ENCODE assay signal across 11 cellular contexts in the genomic region with DNA sequence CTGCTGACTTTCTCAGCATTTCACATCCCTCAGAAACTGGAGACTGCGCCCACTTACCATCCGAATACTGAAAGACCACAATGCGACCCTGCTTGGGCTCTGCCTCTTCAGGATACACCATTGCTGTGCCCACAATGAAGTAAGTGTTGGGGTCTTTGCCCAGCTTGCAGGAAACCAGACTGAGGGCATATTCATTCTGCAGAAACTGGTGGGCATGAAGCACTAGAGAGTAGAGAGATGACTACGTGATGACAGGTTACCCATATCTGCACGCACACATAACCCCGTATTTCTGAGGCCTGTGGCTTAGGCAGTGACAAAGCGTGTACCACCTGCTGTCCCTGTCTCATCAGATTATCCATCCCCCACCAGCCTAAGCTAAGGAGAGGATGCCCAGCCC. TPM values are rescaled to one million over a fixed set of nuclear protein-coding genes. Genes with fewer than 3 reads are reported as not detected.
DNase-seq lines count a peak whose midpoint lies in the region; ATAC-seq lines count a peak whose summit lies in the region.
"Had no signal": no experiment of that assay in that cellular context is flagged by ENCODE, and none has a peak within 500 bp of the region (broad histone marks: within the 10 kb centered on the region; RNA-seq: fewer than 3 reads in every experiment).

No MANE protein-coding gene starts in this region.

- intact Hi-C loops in activated CD4-positive, alpha-beta T cell treated with anti-CD3 and anti-CD28 coated beads for 36 hours (cut with DNase I, micrococcal nuclease): no loop called here

- POLR2A ChIA-PET in activated CD4-positive, alpha-beta T cell treated with anti-CD3 and anti-CD28 coated beads for 36 hours (lab: Charles Lee): interaction anchor here (0.6 kb wide), 1 partner anchor 13 kb away, joined by 6 read pairs; no protein-coding TSS in a partner anchor

- no peaks in the 10 kb centered on the region for H3K4me1 Mint-ChIP-seq in activated CD4-positive, alpha-beta T cell treated with anti-CD3 and anti-CD28 coated beads for 36 hours
- H3K4me1 Mint-ChIP-seq in stimulated activated naive CD8-positive, alpha-beta T cell treated with anti-CD3 and anti-CD28 coated beads, Interleukin-15, amount 100 ng/mL, for 72 hours: no peaks in the 10 kb centered on the region

- CTCF ChIA-PET in activated CD4-positive, alpha-beta T cell treated with anti-CD3 and anti-CD28 coated beads for 36 hours (lab: Charles Lee): interaction anchor here (0.7 to 1.6 kb wide), 5 partner anchors 10 to 126 kb away, joined by 3 to 10 read pairs (median 3); no protein-coding TSS in a partner anchor

- peak; percentile 61 for ATAC-seq in activated CD4-positive, alpha-beta T cell treated with anti-CD3 and anti-CD28 coated beads for 36 hours
- ATAC-seq in stimulated activated naive CD8-positive, alpha-beta T cell treated with anti-CD3 and anti-CD28 coated beads, Interleukin-15, amount 100 ng/mL, for 72 hours: peak; percentile 88
- ATAC-seq in HG03565 (IDR thresholded peaks at IDR 0.05; ENCODE audit: unreplicated experiment): no peak

- no peaks in the 10 kb centered on the region for H3K9me3 Mint-ChIP-seq in activated CD4-positive, alpha-beta T cell treated with anti-CD3 and anti-CD28 coated beads for 36 hours (ENCODE audit: low read depth)
- H3K9me3 Mint-ChIP-seq in stimulated activated naive CD8-positive, alpha-beta T cell treated with anti-CD3 and anti-CD28 coated beads, Interleukin-15, amount 100 ng/mL, for 72 hours: no peaks in the 10 kb centered on the region
- H3K9me3 Mint-ChIP-seq: CD8-positive, alpha-beta memory T cell had no signal

- no peak overlapping the region for H3K27ac Mint-ChIP-seq in activated CD4-positive, alpha-beta T cell treated with anti-CD3 and anti-CD28 coated beads for 36 hours
- H3K27ac Mint-ChIP-seq in stimulated activated naive CD8-positive, alpha-beta T cell treated with anti-CD3 and anti-CD28 coated beads, Interleukin-15, amount 100 ng/mL, for 72 hours: peak overlapping the region in 1 of 2 donors; percentile 67

- H3K36me3 Mint-ChIP-seq in activated CD4-positive, alpha-beta T cell treated with anti-CD3 and anti-CD28 coated beads for 36 hours (ENCODE audit: low read depth): peaks cover 38% of the 10 kb centered on the region

- no peak for DNase-seq in activated CD4-positive, alpha-beta T cell treated with anti-CD3 and anti-CD28 coated beads for 36 hours
- DNase-seq in activated CD4-positive, alpha-beta T cell treated with anti-CD3 and anti-CD28 coated beads, Interleukin-2, amount 50 U/mL, for 1 hour: no peak
- peak; percentile 48 to 56 for DNase-seq in activated T-cell treated with anti-CD3 and anti-CD28 coated beads, Interleukin-2, amount 50 U/mL, for 48 hours
- no peak for DNase-seq in activated T-cell treated with anti-CD3 and anti-CD28 coated beads for 4 hours
- DNase-seq in stimulated activated CD4-positive, alpha-beta T cell treated with anti-CD3 and anti-CD28 coated beads, Interleukin-1b, Interleukin-23, amount 100 ng/mL, for 48 hours: peak; percentile 18
- DNase-seq in stimulated activated CD4-positive, alpha-beta T cell treated with anti-CD3 and anti-CD28 coated beads, Interleukin-4, amount 100 ng/mL, for 24 hours: no peak
- peak in 1 of 2 donors; percentile 53 for DNase-seq in stimulated activated naive CD8-positive, alpha-beta T cell treated with anti-CD3 and anti-CD28 coated beads, Interleukin-15, amount 100 ng/mL, for 72 hours
- DNase-seq: CD8-positive, alpha-beta memory T cell; DMS53; GF-D8 had no signal

- no peaks in the 10 kb centered on the region for H3K27me3 Mint-ChIP-seq in activated CD4-positive, alpha-beta T cell treated with anti-CD3 and anti-CD28 coated beads for 36 hours
- H3K27me3 Mint-ChIP-seq in stimulated activated naive CD8-positive, alpha-beta T cell treated with anti-CD3 and anti-CD28 coated beads, Interleukin-15, amount 100 ng/mL, for 72 hours: no peaks in the 10 kb centered on the region
- H3K27me3 Mint-ChIP-seq: CD8-positive, alpha-beta memory T cell had no signal

- no peak overlapping the region for H3K4me3 Mint-ChIP-seq in activated CD4-positive, alpha-beta T cell treated with anti-CD3 and anti-CD28 coated beads for 36 hours
- H3K4me3 Mint-ChIP-seq in stimulated activated naive CD8-positive, alpha-beta T cell treated with anti-CD3 and anti-CD28 coated beads, Interleukin-15, amount 100 ng/mL, for 72 hours: no peak overlapping the region
- H3K4me3 Mint-ChIP-seq: CD8-positive, alpha-beta memory T cell had no signal

RNA-seq across cellular contexts. Expression of a gene that starts 14.6 kb away (rescaled TPM):
- total RNA-seq in activated CD4-positive, alpha-beta T cell treated with anti-CD3 and anti-CD28 coated beads for 36 hours: 1 to 10 TPM; 5.2 to 6.8 TPM

RNA-seq across cellular contexts. Expression of a gene that starts 23.2 kb away (rescaled TPM):
- total RNA-seq in activated CD4-positive, alpha-beta T cell treated with anti-CD3 and anti-CD28 coated beads for 36 hours: 100 to 1,000 TPM; 258 to 268 TPM

RNA-seq across cellular contexts. Expression of a gene that starts 23.3 kb away (rescaled TPM):
- 100 to 1,000 TPM; 100 to 107 TPM for total RNA-seq in activated CD4-positive, alpha-beta T cell treated with anti-CD3 and anti-CD28 coated beads for 36 hours

RNA-seq across cellular contexts. Expression of a gene that starts 51.9 kb away (rescaled TPM):
- 10 to 100 TPM; 31.8 to 34.4 TPM for total RNA-seq in activated CD4-positive, alpha-beta T cell treated with anti-CD3 and anti-CD28 coated beads for 36 hours

RNA-seq across cellular contexts. Expression of a gene that starts 52.4 kb away (rescaled TPM):
- 10 to 100 TPM; 38.6 to 56.5 TPM for total RNA-seq in activated CD4-positive, alpha-beta T cell treated with anti-CD3 and anti-CD28 coated beads for 36 hours

Comparison
In these comparisons a context has a peak if more than half of its experiments do, and no peak if none do; other contexts are left out.
1. DNase-seq: peak in activated T-cell treated with anti-CD3 and anti-CD28 coated beads, Interleukin-2, amount 50 U/mL, for 48 hours (2 of 2) and stimulated activated CD4-positive, alpha-beta T cell treated with anti-CD3 and anti-CD28 coated beads, Interleukin-1b, Interleukin-23, amount 100 ng/mL, for 48 hours (single experiment); none in activated CD4-positive, alpha-beta T cell treated with anti-CD3 and anti-CD28 coated beads for 36 hours (single experiment), activated CD4-positive, alpha-beta T cell treated with anti-CD3 and anti-CD28 coated beads, Interleukin-2, amount 50 U/mL, for 1 hour (single experiment), activated T-cell treated with anti-CD3 and anti-CD28 coated beads for 4 hours (single experiment) and stimulated activated CD4-positive, alpha-beta T cell treated with anti-CD3 and anti-CD28 coated beads, Interleukin-4, amount 100 ng/mL, for 24 hours (single experiment).